ENCODE assay signal across 1 cellular context in the genomic region with DNA sequence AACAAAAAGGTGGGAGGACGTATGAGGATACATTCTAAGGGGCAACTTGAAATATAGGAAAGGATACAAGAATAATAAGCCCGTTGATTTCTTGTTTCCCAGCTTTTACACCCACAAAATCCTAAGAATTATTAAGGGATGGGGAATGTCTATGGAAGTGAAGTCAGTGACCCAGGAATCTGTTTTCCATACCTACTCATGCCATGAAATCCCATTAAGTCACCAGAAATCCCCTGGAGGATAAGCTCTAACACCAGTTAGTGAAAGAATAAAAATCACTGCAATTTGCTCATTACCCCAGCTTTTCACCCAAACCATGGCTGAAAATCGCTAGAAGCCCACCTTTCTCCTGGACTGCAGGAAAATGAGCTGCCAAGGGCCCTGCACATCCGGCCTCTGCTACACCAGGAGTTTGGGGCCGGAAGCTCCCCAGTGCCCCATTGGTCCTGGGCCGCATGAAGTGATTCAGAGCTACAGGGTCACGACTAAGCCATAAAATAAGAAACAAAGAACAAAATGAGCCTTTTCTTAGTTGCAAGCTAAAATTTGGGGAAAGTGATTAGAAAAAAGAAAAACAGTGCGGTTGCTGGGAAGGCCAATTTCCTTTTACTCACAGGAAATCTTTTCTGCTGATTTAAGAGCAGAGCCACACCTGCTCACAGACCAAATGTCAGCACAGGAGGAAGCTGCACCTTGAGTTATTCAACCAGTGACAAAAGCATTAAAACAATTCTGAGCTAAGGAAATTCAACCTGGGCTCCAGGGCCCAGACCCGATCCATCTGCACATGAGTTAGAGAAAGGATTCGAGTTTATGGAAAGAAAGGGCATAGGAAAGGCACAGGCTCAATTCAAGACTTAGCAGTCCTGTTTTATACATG.
TF ChIP-seq lines count a peak whose summit lies in the region.

No MANE protein-coding gene starts in this region.

TF ChIP-seq in GM23338, 12 proteins besides CTCF, POLR2A, EP300 and RAD21 (continued from another document):
- TF ChIP-seq, protein P1, sequence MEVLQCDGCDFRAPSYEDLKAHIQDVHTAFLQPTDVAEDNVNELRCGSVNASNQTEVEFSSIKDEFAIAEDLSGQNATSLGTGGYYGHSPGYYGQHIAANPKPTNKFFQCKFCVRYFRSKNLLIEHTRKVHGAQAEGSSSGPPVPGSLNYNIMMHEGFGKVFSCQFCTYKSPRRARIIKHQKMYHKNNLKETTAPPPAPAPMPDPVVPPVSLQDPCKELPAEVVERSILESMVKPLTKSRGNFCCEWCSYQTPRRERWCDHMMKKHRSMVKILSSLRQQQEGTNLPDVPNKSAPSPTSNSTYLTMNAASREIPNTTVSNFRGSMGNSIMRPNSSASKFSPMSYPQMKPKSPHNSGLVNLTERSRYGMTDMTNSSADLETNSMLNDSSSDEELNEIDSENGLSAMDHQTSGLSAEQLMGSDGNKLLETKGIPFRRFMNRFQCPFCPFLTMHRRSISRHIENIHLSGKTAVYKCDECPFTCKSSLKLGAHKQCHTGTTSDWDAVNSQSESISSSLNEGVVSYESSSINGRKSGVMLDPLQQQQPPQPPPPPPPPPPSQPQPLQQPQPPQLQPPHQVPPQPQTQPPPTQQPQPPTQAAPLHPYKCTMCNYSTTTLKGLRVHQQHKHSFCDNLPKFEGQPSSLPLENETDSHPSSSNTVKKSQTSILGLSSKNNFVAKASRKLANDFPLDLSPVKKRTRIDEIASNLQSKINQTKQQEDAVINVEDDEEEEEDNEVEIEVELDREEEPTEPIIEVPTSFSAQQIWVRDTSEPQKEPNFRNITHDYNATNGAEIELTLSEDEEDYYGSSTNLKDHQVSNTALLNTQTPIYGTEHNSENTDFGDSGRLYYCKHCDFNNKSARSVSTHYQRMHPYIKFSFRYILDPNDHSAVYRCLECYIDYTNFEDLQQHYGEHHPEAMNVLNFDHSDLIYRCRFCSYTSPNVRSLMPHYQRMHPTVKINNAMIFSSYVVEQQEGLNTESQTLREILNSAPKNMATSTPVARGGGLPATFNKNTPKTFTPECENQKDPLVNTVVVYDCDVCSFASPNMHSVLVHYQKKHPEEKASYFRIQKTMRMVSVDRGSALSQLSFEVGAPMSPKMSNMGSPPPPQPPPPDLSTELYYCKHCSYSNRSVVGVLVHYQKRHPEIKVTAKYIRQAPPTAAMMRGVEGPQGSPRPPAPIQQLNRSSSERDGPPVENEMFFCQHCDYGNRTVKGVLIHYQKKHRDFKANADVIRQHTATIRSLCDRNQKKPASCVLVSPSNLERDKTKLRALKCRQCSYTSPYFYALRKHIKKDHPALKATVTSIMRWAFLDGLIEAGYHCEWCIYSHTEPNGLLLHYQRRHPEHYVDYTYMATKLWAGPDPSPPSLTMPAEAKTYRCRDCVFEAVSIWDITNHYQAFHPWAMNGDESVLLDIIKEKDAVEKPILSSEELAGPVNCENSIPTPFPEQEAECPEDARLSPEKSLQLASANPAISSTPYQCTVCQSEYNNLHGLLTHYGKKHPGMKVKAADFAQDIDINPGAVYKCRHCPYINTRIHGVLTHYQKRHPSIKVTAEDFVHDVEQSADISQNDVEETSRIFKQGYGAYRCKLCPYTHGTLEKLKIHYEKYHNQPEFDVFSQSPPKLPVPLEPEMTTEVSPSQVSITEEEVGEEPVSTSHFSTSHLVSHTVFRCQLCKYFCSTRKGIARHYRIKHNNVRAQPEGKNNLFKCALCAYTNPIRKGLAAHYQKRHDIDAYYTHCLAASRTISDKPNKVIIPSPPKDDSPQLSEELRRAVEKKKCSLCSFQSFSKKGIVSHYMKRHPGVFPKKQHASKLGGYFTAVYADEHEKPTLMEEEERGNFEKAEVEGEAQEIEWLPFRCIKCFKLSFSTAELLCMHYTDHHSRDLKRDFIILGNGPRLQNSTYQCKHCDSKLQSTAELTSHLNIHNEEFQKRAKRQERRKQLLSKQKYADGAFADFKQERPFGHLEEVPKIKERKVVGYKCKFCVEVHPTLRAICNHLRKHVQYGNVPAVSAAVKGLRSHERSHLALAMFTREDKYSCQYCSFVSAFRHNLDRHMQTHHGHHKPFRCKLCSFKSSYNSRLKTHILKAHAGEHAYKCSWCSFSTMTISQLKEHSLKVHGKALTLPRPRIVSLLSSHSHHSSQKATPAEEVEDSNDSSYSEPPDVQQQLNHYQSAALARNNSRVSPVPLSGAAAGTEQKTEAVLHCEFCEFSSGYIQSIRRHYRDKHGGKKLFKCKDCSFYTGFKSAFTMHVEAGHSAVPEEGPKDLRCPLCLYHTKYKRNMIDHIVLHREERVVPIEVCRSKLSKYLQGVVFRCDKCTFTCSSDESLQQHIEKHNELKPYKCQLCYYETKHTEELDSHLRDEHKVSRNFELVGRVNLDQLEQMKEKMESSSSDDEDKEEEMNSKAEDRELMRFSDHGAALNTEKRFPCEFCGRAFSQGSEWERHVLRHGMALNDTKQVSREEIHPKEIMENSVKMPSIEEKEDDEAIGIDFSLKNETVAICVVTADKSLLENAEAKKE (CRISPR knock-in tag; IDR thresholded peaks at IDR 0.05): no peak
- TF ChIP-seq, protein P2, sequence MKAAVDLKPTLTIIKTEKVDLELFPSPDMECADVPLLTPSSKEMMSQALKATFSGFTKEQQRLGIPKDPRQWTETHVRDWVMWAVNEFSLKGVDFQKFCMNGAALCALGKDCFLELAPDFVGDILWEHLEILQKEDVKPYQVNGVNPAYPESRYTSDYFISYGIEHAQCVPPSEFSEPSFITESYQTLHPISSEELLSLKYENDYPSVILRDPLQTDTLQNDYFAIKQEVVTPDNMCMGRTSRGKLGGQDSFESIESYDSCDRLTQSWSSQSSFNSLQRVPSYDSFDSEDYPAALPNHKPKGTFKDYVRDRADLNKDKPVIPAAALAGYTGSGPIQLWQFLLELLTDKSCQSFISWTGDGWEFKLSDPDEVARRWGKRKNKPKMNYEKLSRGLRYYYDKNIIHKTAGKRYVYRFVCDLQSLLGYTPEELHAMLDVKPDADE (IDR thresholded peaks at IDR 0.05): no peak
- TF ChIP-seq CREB1 (CRISPR knock-in tag; IDR thresholded peaks at IDR 0.05; ENCODE audit: low read depth): no peak
TF ChIP-seq in GM23338: peak in this region for 0.
